8 cellular contexts compared by ENCODE assay signal in the genomic region with DNA sequence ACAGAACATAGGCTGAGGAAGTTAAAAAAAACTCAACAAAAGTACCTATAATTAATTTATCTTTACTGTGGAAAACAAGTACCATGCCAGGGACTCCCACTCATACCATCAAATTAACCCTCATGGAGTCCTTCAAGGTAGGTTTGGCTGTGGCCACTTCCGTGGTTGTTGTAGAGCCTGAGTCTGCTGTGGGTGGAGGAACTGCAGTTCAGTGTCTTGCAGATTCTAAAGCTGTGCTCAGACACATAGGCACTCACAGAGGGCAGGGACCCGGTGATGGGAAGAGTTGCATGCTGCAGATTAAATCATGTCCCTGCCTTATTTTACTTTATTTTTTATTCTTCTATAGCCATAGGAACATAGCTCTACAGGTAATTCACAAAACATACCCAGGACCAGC.
"Had no signal": no experiment of that assay in that cellular context is flagged by ENCODE, and none has a peak within 500 bp of the region (broad histone marks: within the 10 kb centered on the region; RNA-seq: fewer than 3 reads in every experiment).

No MANE protein-coding gene starts in this region.

- H3K4me3 Mint-ChIP-seq: IgD-negative memory B cell had no signal

- H3K4me1 Mint-ChIP-seq: IgD-negative memory B cell had no signal

- H3K27me3 Mint-ChIP-seq: IgD-negative memory B cell had no signal

- H3K36me3 Mint-ChIP-seq: IgD-negative memory B cell had no signal

- ATAC-seq: HepG2 had no signal

- FAIRE-seq: HepG2, HTR-8/SVneo had no signal

- H3K27ac ChIP-seq: HL-60, KMS-11 had no signal

- H3K27ac Mint-ChIP-seq: IgD-negative memory B cell had no signal

- H3K4me2 ChIP-seq: KMS-11 had no signal

- H3K9ac ChIP-seq: KMS-11 had no signal

- H3K9me3 Mint-ChIP-seq: IgD-negative memory B cell had no signal

- DNase-seq: IMR-90, KBM-7, KG1 had no signal
